1 cellular context compared by ENCODE assay signal in the genomic region with DNA sequence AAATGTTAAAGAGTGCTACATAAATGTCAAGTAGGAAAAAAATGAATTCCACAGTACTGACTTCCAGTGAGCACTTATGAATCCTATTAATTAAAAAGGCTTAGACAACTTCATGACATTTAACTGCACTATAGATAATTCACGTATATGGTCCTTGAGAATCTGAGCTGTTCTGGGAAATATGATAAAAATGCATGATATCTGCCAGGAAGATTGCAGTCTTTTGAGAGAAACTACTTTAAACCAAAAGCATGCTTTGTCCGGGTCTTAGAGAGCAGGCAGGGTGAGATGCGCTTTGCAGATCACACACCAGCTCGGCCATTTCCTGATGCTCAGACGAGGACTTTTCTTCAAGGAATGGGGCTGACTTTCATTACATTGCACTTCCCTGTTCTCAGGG.
TF ChIP-seq lines count a peak whose summit lies in the region.

No MANE protein-coding gene starts in this region.

TF ChIP-seq in K562, 482 proteins besides CTCF, POLR2A, EP300 and RAD21:
- TF ChIP-seq, protein P1, sequence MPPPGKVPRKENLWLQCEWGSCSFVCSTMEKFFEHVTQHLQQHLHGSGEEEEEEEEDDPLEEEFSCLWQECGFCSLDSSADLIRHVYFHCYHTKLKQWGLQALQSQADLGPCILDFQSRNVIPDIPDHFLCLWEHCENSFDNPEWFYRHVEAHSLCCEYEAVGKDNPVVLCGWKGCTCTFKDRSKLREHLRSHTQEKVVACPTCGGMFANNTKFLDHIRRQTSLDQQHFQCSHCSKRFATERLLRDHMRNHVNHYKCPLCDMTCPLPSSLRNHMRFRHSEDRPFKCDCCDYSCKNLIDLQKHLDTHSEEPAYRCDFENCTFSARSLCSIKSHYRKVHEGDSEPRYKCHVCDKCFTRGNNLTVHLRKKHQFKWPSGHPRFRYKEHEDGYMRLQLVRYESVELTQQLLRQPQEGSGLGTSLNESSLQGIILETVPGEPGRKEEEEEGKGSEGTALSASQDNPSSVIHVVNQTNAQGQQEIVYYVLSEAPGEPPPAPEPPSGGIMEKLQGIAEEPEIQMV (tag; conservative IDR thresholded peaks at IDR 0.05; ENCODE audit: low read depth): no peak
- TF ChIP-seq, protein P2, sequence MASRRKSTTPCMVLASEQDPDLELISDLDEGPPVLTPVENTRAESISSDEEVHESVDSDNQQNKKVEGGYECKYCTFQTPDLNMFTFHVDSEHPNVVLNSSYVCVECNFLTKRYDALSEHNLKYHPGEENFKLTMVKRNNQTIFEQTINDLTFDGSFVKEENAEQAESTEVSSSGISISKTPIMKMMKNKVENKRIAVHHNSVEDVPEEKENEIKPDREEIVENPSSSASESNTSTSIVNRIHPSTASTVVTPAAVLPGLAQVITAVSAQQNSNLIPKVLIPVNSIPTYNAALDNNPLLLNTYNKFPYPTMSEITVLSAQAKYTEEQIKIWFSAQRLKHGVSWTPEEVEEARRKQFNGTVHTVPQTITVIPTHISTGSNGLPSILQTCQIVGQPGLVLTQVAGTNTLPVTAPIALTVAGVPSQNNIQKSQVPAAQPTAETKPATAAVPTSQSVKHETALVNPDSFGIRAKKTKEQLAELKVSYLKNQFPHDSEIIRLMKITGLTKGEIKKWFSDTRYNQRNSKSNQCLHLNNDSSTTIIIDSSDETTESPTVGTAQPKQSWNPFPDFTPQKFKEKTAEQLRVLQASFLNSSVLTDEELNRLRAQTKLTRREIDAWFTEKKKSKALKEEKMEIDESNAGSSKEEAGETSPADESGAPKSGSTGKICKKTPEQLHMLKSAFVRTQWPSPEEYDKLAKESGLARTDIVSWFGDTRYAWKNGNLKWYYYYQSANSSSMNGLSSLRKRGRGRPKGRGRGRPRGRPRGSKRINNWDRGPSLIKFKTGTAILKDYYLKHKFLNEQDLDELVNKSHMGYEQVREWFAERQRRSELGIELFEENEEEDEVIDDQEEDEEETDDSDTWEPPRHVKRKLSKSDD (conservative IDR thresholded peaks at IDR 0.05; ENCODE audit: low read length): no peak
- no peak for TF ChIP-seq ZNF146 (CRISPR knock-in tag; IDR thresholded peaks at IDR 0.05; ENCODE audit: unreplicated experiment)
- TF ChIP-seq ZNF121 (CRISPR knock-in tag; conservative IDR thresholded peaks at IDR 0.05): no peak
- TF ChIP-seq KHSRP (IDR thresholded peaks at IDR 0.05): no peak
- TF ChIP-seq E2F3 (CRISPR knock-in tag; IDR thresholded peaks at IDR 0.05): no peak
- TF ChIP-seq, protein P3, sequence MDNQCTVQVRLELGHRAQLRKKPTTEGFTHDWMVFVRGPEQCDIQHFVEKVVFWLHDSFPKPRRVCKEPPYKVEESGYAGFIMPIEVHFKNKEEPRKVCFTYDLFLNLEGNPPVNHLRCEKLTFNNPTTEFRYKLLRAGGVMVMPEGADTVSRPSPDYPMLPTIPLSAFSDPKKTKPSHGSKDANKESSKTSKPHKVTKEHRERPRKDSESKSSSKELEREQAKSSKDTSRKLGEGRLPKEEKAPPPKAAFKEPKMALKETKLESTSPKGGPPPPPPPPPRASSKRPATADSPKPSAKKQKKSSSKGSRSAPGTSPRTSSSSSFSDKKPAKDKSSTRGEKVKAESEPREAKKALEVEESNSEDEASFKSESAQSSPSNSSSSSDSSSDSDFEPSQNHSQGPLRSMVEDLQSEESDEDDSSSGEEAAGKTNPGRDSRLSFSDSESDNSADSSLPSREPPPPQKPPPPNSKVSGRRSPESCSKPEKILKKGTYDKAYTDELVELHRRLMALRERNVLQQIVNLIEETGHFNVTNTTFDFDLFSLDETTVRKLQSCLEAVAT (IDR thresholded peaks at IDR 0.05): no peak
- no peak for TF ChIP-seq TSHZ1 (CRISPR knock-in tag; IDR thresholded peaks at IDR 0.05)
- no peak for TF ChIP-seq ZBTB7A (IDR thresholded peaks at IDR 0.05; ENCODE audit: borderline replicate concordance, control insufficient read depth, low read depth, low read length)
- no peak for TF ChIP-seq SUPT5H (IDR thresholded peaks at IDR 0.05)
- TF ChIP-seq ZEB2 (IDR thresholded peaks at IDR 0.05): no peak
- no peak for TF ChIP-seq ZNF740 (CRISPR knock-in tag; IDR thresholded peaks at IDR 0.05)
- TF ChIP-seq ZNF740 (tag; IDR thresholded peaks at IDR 0.05): no peak
- TF ChIP-seq BRD9 (IDR thresholded peaks at IDR 0.05; ENCODE audit: low read depth, partially characterized antibody): no peak
- no peak for TF ChIP-seq CHD2 (IDR thresholded peaks at IDR 0.05; ENCODE audit: low read depth, low read length)
